20 cellular contexts compared by ENCODE assay signal in genomic region chr5:159343295-159344094, GRCh38.
A peak's percentile ranks its signal among the peaks of the same experiment; 100 is the strongest.
DNase-seq lines count a peak whose midpoint lies in the region; ATAC-seq and TF ChIP-seq lines count a peak whose summit lies in the region.
"Had no signal": no experiment of that assay in that cellular context is flagged by ENCODE, and none has a peak within 500 bp of the region (broad histone marks: within the 10 kb centered on the region; RNA-seq: fewer than 3 reads in every experiment).

No MANE protein-coding gene starts in this region.

- peaks cover 16% of the 10 kb centered on the region for H3K4me1 ChIP-seq in effector memory CD4-positive, alpha-beta T cell (ENCODE audit: control insufficient read depth, insufficient read depth, low read length, poor library complexity, severe bottlenecking)

- no peak overlapping the region for H3K4me3 ChIP-seq in GM06990 (replicated peaks; ENCODE audit: low read depth, low read length)
- no peak overlapping the region for H3K4me3 ChIP-seq in effector memory CD4-positive, alpha-beta T cell (ENCODE audit: insufficient read depth, low read depth, low read length, poor library complexity, severe bottlenecking)
- H3K4me3 ChIP-seq: GM23338, SJSA1, tibial artery had no signal

- no peaks in the 10 kb centered on the region for H3K36me3 ChIP-seq in GM06990 (ENCODE audit: control insufficient read depth, insufficient read depth, low read length)
- H3K36me3 ChIP-seq in effector memory CD4-positive, alpha-beta T cell (ENCODE audit: control insufficient read depth, insufficient read depth, low read length) = no peaks in the 10 kb centered on the region
- H3K36me3 ChIP-seq: SJSA1, tibial artery had no signal

- no peaks in the 10 kb centered on the region for H3K9me3 ChIP-seq in effector memory CD4-positive, alpha-beta T cell (ENCODE audit: control insufficient read depth, low read length)
- H3K9me3 ChIP-seq: SJSA1 had no signal

- TF ChIP-seq CTCF in GM06990 (IDR thresholded peaks at IDR 0.05; ENCODE audit: insufficient read depth, low read length, poor library complexity, severe bottlenecking) = no peak

- DNase-seq in GM06990 (ENCODE audit: extremely low read depth, insufficient read length) = peak; percentile 39
- DNase-seq in SKM-1 (lab: John Stamatoyannopoulos, UW; ENCODE audit: unreplicated experiment) = peak; percentile 39
- peak; percentile 34 for DNase-seq in iris pigment epithelial cell (ENCODE audit: low read depth)
- DNase-seq in NCI-H748 treated with DMSO at 0.1 percent for 48 hours (lab: John Stamatoyannopoulos, UW) = no peak
- DNase-seq in NCI-H2081 treated with DMSO at 0.1 percent for 48 hours (lab: John Stamatoyannopoulos, UW) = no peak
- no peak for DNase-seq in effector memory CD4-positive, alpha-beta T cell
- no peak for DNase-seq in hippocampal formation (lab: John Stamatoyannopoulos, UW)
- DNase-seq: activated CD4-positive, alpha-beta T cell treated with anti-CD3 and anti-CD28 coated beads for 36 hours; activated naive CD4-positive, alpha-beta T cell treated with anti-CD3 and anti-CD28 coated beads, Interleukin-2, amount 10 ng/mL, durations not matched to agents 7 days and 5 days; Calu3; islet precursor cell; Kasumi-1; NCI-H187; NCI-H446; T-helper 9 cell; tibial artery had no signal

- ATAC-seq in HG03175 (IDR thresholded peaks at IDR 0.05; ENCODE audit: unreplicated experiment) = peak; percentile 47
- ATAC-seq: activated CD4-positive, alpha-beta T cell treated with anti-CD3 and anti-CD28 coated beads for 36 hours; GM23338 had no signal

- no peak overlapping the region for H3K27ac ChIP-seq in effector memory CD4-positive, alpha-beta T cell (ENCODE audit: insufficient read depth, low read length, poor library complexity, severe bottlenecking)
- H3K27ac ChIP-seq: coronary artery, SJSA1, tibial artery had no signal

- no peaks in the 10 kb centered on the region for H3K27me3 ChIP-seq in GM06990 (replicated peaks; ENCODE audit: control insufficient read depth, insufficient read depth, low read length)
- no peaks in the 10 kb centered on the region for H3K27me3 ChIP-seq in effector memory CD4-positive, alpha-beta T cell (replicated peaks; ENCODE audit: control insufficient read depth, insufficient read depth, low read length, poor library complexity, severe bottlenecking)
- H3K27me3 ChIP-seq: SJSA1, tibial artery had no signal

Comparison
In these comparisons a context has a peak if more than half of its experiments do, and no peak if none do; other contexts are left out.
1. DNase-seq: peak in GM06990 (single experiment), SKM-1 (single experiment) and iris pigment epithelial cell (single experiment); none in NCI-H748 treated with DMSO at 0.1 percent for 48 hours (single experiment), NCI-H2081 treated with DMSO at 0.1 percent for 48 hours (single experiment), effector memory CD4-positive, alpha-beta T cell (0 of 3) and hippocampal formation (0 of 2).